ENCODE assay signal across 22 cellular contexts in the genomic region with DNA sequence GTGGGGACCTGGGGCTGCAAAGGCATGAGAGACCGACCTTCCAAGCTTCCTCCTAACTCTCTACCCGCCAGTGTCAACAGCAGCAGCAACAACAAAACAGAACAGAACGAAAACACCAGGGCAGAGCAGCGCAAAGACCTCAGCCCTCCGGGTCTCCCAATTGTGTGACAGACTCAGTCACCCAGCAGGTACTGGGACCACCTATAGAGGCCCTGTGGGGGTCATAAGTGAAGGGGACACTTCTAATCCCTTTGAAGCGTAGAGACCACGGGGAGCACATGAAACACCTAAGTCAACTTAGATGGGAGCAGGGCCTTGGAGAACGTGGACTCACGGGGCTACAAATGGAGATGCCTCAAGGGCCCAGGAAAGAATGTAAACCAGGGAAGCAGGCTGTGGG. TPM values are rescaled to one million over a fixed set of nuclear protein-coding genes. Genes with fewer than 3 reads are reported as not detected.
A peak's percentile ranks its signal among the peaks of the same experiment; 100 is the strongest.
DNase-seq lines count a peak whose midpoint lies in the region; ATAC-seq, FAIRE-seq and TF ChIP-seq lines count a peak whose summit lies in the region.
"Had no signal": no experiment of that assay in that cellular context is flagged by ENCODE, and none has a peak within 500 bp of the region (broad histone marks: within the 10 kb centered on the region; RNA-seq: fewer than 3 reads in every experiment).

No MANE protein-coding gene starts in this region.

- DNase-seq in HTR-8/SVneo (ENCODE audit: insufficient read length, low spot score): no peak
- no peak for DNase-seq in WTC11 (ENCODE audit: low spot score)
- DNase-seq in T-helper 2 cell treated with Interferon-gamma antibody and Interleukin-4, amounts not matched to agents 5 μg/mL and 100 μg/mL, for 36 hours (ENCODE audit: low spot score): no peak
- no peak for DNase-seq in DMS 273 treated with DMSO at 0.1 percent for 48 hours (lab: John Stamatoyannopoulos, UW)
- DNase-seq: CD8-positive, alpha-beta memory T cell; DMS53; GOT3; H9 had no signal

- CTCF ChIA-PET in WTC11 (lab: Charles Lee): interaction anchor here (0.9 to 3.1 kb wide), 3 partner anchors 10 to 25 kb away, joined by 3 to 14 read pairs (median 5); no protein-coding TSS in a partner anchor

- no peak overlapping the region for H3K27ac Mint-ChIP-seq in WTC11
- H3K27ac Mint-ChIP-seq in T-helper 2 cell treated with Interferon-gamma antibody and Interleukin-4, amounts not matched to agents 5 μg/mL and 100 μg/mL, for 36 hours: no peak overlapping the region
- H3K27ac Mint-ChIP-seq: CD14-positive monocyte, H9, IgD-negative memory B cell had no signal

- H3K36me3 ChIP-seq in mesodermal cell (ENCODE audit: control insufficient read depth, insufficient read depth, low read length): no peaks in the 10 kb centered on the region

- no peaks in the 10 kb centered on the region for H3K36me3 Mint-ChIP-seq in WTC11
- no peaks in the 10 kb centered on the region for H3K36me3 Mint-ChIP-seq in T-helper 2 cell treated with Interferon-gamma antibody and Interleukin-4, amounts not matched to agents 5 μg/mL and 100 μg/mL, for 36 hours (ENCODE audit: low read depth)
- H3K36me3 Mint-ChIP-seq: CD14-positive monocyte; CD8-positive, alpha-beta memory T cell; IgD-negative memory B cell had no signal

- no peak for TF ChIP-seq CTCF in WTC11 (IDR thresholded peaks at IDR 0.05)

- no peaks in the 10 kb centered on the region for H3K9me3 ChIP-seq in mesodermal cell (ENCODE audit: control insufficient read depth, low read length)
- H3K9me3 ChIP-seq: A549, Caco-2 had no signal

- no peak overlapping the region for H3K4me3 Mint-ChIP-seq in WTC11
- no peak overlapping the region for H3K4me3 Mint-ChIP-seq in T-helper 2 cell treated with Interferon-gamma antibody and Interleukin-4, amounts not matched to agents 5 μg/mL and 100 μg/mL, for 36 hours
- H3K4me3 Mint-ChIP-seq: CD14-positive monocyte; CD8-positive, alpha-beta memory T cell; H9; IgD-negative memory B cell had no signal

- H3K4me1 Mint-ChIP-seq in WTC11: peaks cover 12% of the 10 kb centered on the region
- no peaks in the 10 kb centered on the region for H3K4me1 Mint-ChIP-seq in T-helper 2 cell treated with Interferon-gamma antibody and Interleukin-4, amounts not matched to agents 5 μg/mL and 100 μg/mL, for 36 hours (ENCODE audit: low read depth)
- H3K4me1 Mint-ChIP-seq: CD14-positive monocyte; CD8-positive, alpha-beta memory T cell; IgD-negative memory B cell had no signal

- ATAC-seq in WTC11: no peak
- no peak for ATAC-seq in HG03135 (IDR thresholded peaks at IDR 0.05; ENCODE audit: unreplicated experiment)
- ATAC-seq in HG02938 (IDR thresholded peaks at IDR 0.05; ENCODE audit: unreplicated experiment): no peak
- ATAC-seq: A549 had no signal

- WGBS in mesodermal cell (ENCODE audit: insufficient coverage in 2 of 2), 2 experiments: 81 to 90% methylated on average over 6 to 7 of the region's 9 CpGs

- peaks cover 3% of the 10 kb centered on the region; the same call in 1 of the 2 replicates for H3K27me3 Mint-ChIP-seq in WTC11 (ENCODE audit: low read depth)
- peaks cover 6% of the 10 kb centered on the region for H3K27me3 Mint-ChIP-seq in T-helper 2 cell treated with Interferon-gamma antibody and Interleukin-4, amounts not matched to agents 5 μg/mL and 100 μg/mL, for 36 hours (ENCODE audit: low read depth)

- H3K27ac ChIP-seq in mesodermal cell (ENCODE audit: low read depth, low read length, severe bottlenecking): peak overlapping the region; percentile 13
- H3K27ac ChIP-seq: A549, HL-60, KMS-11 had no signal

- H3K4me3 ChIP-seq in mesodermal cell (ENCODE audit: extremely low read depth, insufficient read depth, low read length, poor library complexity, severe bottlenecking): no peak overlapping the region
- H3K4me3 ChIP-seq: A549 had no signal

- no peaks in the 10 kb centered on the region for H3K9me3 Mint-ChIP-seq in WTC11
- H3K9me3 Mint-ChIP-seq in T-helper 2 cell treated with Interferon-gamma antibody and Interleukin-4, amounts not matched to agents 5 μg/mL and 100 μg/mL, for 36 hours: no peaks in the 10 kb centered on the region
- H3K9me3 Mint-ChIP-seq: CD14-positive monocyte; CD8-positive, alpha-beta memory T cell; H9; IgD-negative memory B cell had no signal

- peaks cover 7% of the 10 kb centered on the region for H3K4me1 ChIP-seq in mesodermal cell (ENCODE audit: control insufficient read depth, insufficient read depth, low read length, poor library complexity, severe bottlenecking)

- FAIRE-seq in HTR-8/SVneo (lab: Jason Lieb, UNC): peak; percentile 33
- FAIRE-seq: A549, G401.6, GM12891 had no signal

- POLR2A ChIA-PET in WTC11 (lab: Charles Lee): no interaction called here

TF ChIP-seq in WTC11, 78 proteins besides CTCF, POLR2A, EP300 and RAD21:
- TF ChIP-seq ETV6 (CRISPR knock-in tag; IDR thresholded peaks at IDR 0.05) (no peak), ZNF423 (CRISPR knock-in tag; IDR thresholded peaks at IDR 0.05) (peak; percentile 54; the same call in 1 of the 2 replicates), JUN (CRISPR knock-in tag; IDR thresholded peaks at IDR 0.05) (no peak)

RNA-seq across cellular contexts. Expression of gene CCDC182, which starts 12.6 kb away (rescaled TPM):
- not detected in 3 replicates for total RNA-seq in WTC11 (2021)
- polyA plus RNA-seq in mesodermal cell (2013, experiment 1 of 2): not detected
- not detected for polyA plus RNA-seq in mesodermal cell (2013, experiment 2 of 2)
- total RNA-seq: Caco-2; CD8-positive, alpha-beta memory T cell; Daoy; H9 had no signal
- polyA plus RNA-seq: A549; AG04450; BJ; CD14-positive monocyte; CD8-positive, alpha-beta memory T cell; IgD-negative memory B cell had no signal
